Comparison of ENCODE assay signal across 8 cellular contexts in genomic region chr4:76148142-76148849, GRCh38. TPM values are rescaled to one million over a fixed set of nuclear protein-coding genes. Genes with fewer than 3 reads are reported as not detected.
DNase-seq lines count a peak whose midpoint lies in the region; ATAC-seq and TF ChIP-seq lines count a peak whose summit lies in the region.

NUP54 (minus strand) TSS chr4:76148397; CDS start chr4:76148374, 23 bp downstream.

- H3K9me2 ChIP-seq in Karpas-422 (replicated peaks; ENCODE audit: insufficient read depth, low read length) = no peaks in the 10 kb centered on the region

- no peaks in the 10 kb centered on the region for H3K9me3 ChIP-seq in Karpas-422 (ENCODE audit: low read length)
- H3K9me3 ChIP-seq in esophagus squamous epithelium = no peaks in the 10 kb centered on the region

- H3K36me3 ChIP-seq in Karpas-422 (ENCODE audit: insufficient read depth, low read length) = no peaks in the 10 kb centered on the region
- peaks cover 0 to 9% (median 0%) of the 10 kb centered on the region in 3 donors for H3K36me3 ChIP-seq in esophagus squamous epithelium

- intact Hi-C loops in esophagus squamous epithelium (cut with DNase I) = no loop called here

- peak within 1 kb of the TSS; percentile 87 for H3K4me3 ChIP-seq in Karpas-422 (ENCODE audit: low read length)
- peak within 1 kb of the TSS; percentile 80 to 96 (median 88) for H3K4me3 ChIP-seq in esophagus squamous epithelium

- H2AFZ ChIP-seq in Karpas-422 (ENCODE audit: low read length) = peak within 1 kb of the TSS; percentile 94

- ATAC-seq in GM21825 (IDR thresholded peaks at IDR 0.05; ENCODE audit: unreplicated experiment) = peak; percentile 99

- H3K27me3 ChIP-seq in Karpas-422 (ENCODE audit: low read length) = no peaks in the 10 kb centered on the region
- H3K27me3 ChIP-seq in esophagus squamous epithelium = no peaks in the 10 kb centered on the region

- peak in 3 of 4 donors; percentile 16 to 82 (median 67) for TF ChIP-seq POLR2A in esophagus squamous epithelium (IDR thresholded peaks at IDR 0.05)

- no peaks in the 10 kb centered on the region for H4K20me1 ChIP-seq in Karpas-422 (ENCODE audit: insufficient read depth, low read depth, low read length)

- peaks cover 22% of the 10 kb centered on the region for H3K4me1 ChIP-seq in Karpas-422 (ENCODE audit: low read length)
- H3K4me1 ChIP-seq in esophagus squamous epithelium = peaks cover 10 to 43% (median 12%) of the 10 kb centered on the region in 3 donors

- H3K4me2 ChIP-seq in Karpas-422 (ENCODE audit: low read depth, low read length, poor library complexity, severe bottlenecking) = peak within 1 kb of the TSS; percentile 90

- peak within 1 kb of the TSS; percentile 85 for H3K9ac ChIP-seq in Karpas-422 (ENCODE audit: low read length)

- peak within 1 kb of the TSS; percentile 26; the same call in 1 of the 2 replicates for H3K27ac ChIP-seq in Karpas-422 (ENCODE audit: low read length)
- H3K27ac ChIP-seq in esophagus squamous epithelium = peak within 1 kb of the TSS; percentile 92 to 95 (median 94)

- no peak for TF ChIP-seq CTCF in esophagus squamous epithelium (IDR thresholded peaks at IDR 0.05)

- WGBS in esophagus squamous epithelium, 2 donors = 0 to 1% methylated on average over 16 to 20 of the region's 47 CpGs

- DNase-seq in DMS79 treated with DMSO at 0.1 percent for 48 hours (lab: John Stamatoyannopoulos, UW) (peak; percentile 81), Karpas-422 (peak; percentile 96), RKO (ENCODE audit: low spot score) (peak; percentile 94), activated T-helper 1 cell treated with Interleukin-2 at 50 U/mL for 16 hours (ENCODE audit: low read depth) (peak; percentile 89), esophagus squamous epithelium (lab: John Stamatoyannopoulos, UW) (peak; percentile 74), myocyte (ENCODE audit: low read depth) (peak; percentile 96)
- peak; percentile 91 to 94 for DNase-seq in stimulated activated CD8-positive, alpha-beta memory T cell treated with anti-CD3 and anti-CD28 coated beads, Interleukin-7, amount 100 ng/mL, for 48 hours (ENCODE audit: extremely low read depth in 1 of 2, low read depth in 1 of 2)

- H3K79me2 ChIP-seq in Karpas-422 (ENCODE audit: low read length) = peaks cover 54% of the 10 kb centered on the region

RNA-seq across cellular contexts. Expression of gene NUP54, which starts in this region (rescaled TPM):
- 12.3 and 26.3 TPM in 2 replicates for total RNA-seq in Karpas-422 (2014; rRNA removed; shearing (Covaris generic); ENCODE audit: low replicate concordance)
- 10 to 100 TPM; 19.5 to 45.4 (median 36.5) TPM for total RNA-seq in esophagus squamous epithelium
- total RNA-seq in myocyte = 19.4 and 20.8 TPM in 2 replicates
- 9.7 TPM for polyA plus RNA-seq in myocyte (2012)

Comparison
In these comparisons a context has a peak if more than half of its experiments do, and no peak if none do; other contexts are left out.
1. Peak in every context shown above with its lines: DNase-seq, ATAC-seq, H3K4me3 ChIP-seq and H3K27ac ChIP-seq.